ENCODE assay signal across 30 cellular contexts in genomic region chr6:163023700-163024099, GRCh38.
DNase-seq lines count a peak whose midpoint lies in the region; ATAC-seq, FAIRE-seq and TF ChIP-seq lines count a peak whose summit lies in the region.
"Had no signal": no experiment of that assay in that cellular context is flagged by ENCODE, and none has a peak within 500 bp of the region (broad histone marks: within the 10 kb centered on the region; RNA-seq: fewer than 3 reads in every experiment).

No MANE protein-coding gene starts in this region.

- H3K4me3 ChIP-seq in HEK293 (ENCODE audit: low read depth, low read length), result no peak overlapping the region
- H3K4me3 ChIP-seq: A549; BLaER1; BLaER1 treated with 17β-estradiol and CSF1 and Interleukin-3, amounts not matched to agents 10 nM and 100 nM had no signal

- no peak overlapping the region for H3K27ac ChIP-seq in HEK293 (ENCODE audit: extremely low read depth, low read depth, low read length)
- H3K27ac ChIP-seq: 22Rv1; A549; BLaER1; BLaER1 treated with 17β-estradiol and CSF1 and Interleukin-3, amounts not matched to agents 10 nM and 100 nM; C4-2B had no signal

- no peak for DNase-seq in GM19239 (ENCODE audit: insufficient read length, low spot score)
- DNase-seq in activated CD8-positive, alpha-beta memory T cell treated with anti-CD3 and anti-CD28 coated beads, Interleukin-2, amount 50 U/mL, for 48 hours, result no peak
- DNase-seq: 8988T; ACHN; AML-193; BE2C; C1 segment of cervical spinal cord; Caco-2; Calu3; CD4-positive, alpha-beta memory T cell; CD4-positive, alpha-beta T cell; CD4-positive, CD25-positive, alpha-beta regulatory T cell; CD8-positive, alpha-beta memory T cell; CD8-positive, alpha-beta T cell; COR-L47; DMS 273 treated with DMSO at 0.1 percent for 48 hours; DMS153; DMS79; DMS79 treated with DMSO at 0.1 percent for 48 hours; DND-41; EL had no signal

- POLR2A ChIA-PET in HEK293 (lab: Yijun Ruan, JAX), result no interaction called here

- CTCF ChIA-PET in HEK293 (lab: Yijun Ruan, JAX), result no interaction called here

- ATAC-seq in HG03442 (IDR thresholded peaks at IDR 0.05; ENCODE audit: unreplicated experiment), result no peak
- ATAC-seq: A549; CD8-positive, alpha-beta T cell had no signal

- H3K36me3 ChIP-seq in HEK293 (ENCODE audit: control insufficient read depth in 2 of 2, insufficient read depth in 1 of 2, low read length in 2 of 2), result no peaks in the 10 kb centered on the region
- H3K36me3 ChIP-seq: BE2C; BLaER1; BLaER1 treated with 17β-estradiol and CSF1 and Interleukin-3, amounts not matched to agents 10 nM and 100 nM had no signal

- no peaks in the 10 kb centered on the region for H3K4me1 ChIP-seq in HEK293 (ENCODE audit: control insufficient read depth, insufficient read depth, low read length)
- H3K4me1 ChIP-seq: A549; BE2C; BLaER1; BLaER1 treated with 17β-estradiol and CSF1 and Interleukin-3, amounts not matched to agents 10 nM and 100 nM; Caco-2 had no signal

- peak; percentile 26 for FAIRE-seq in GM19239 (lab: Jason Lieb, UNC)
- FAIRE-seq: A204.1, A549, D721Med had no signal

- TF ChIP-seq CTCF in HEK293 (tag by site-specific recombination; IDR thresholded peaks at IDR 0.05), result no peak

- no peaks in the 10 kb centered on the region for H3K9me3 ChIP-seq in HEK293 (ENCODE audit: control insufficient read depth, insufficient read depth, low read depth, low read length)
- H3K9me3 ChIP-seq: A549, BE2C, Caco-2 had no signal

TF ChIP-seq in HEK293, 187 proteins besides CTCF, POLR2A, EP300 and RAD21:
- no peak for TF ChIP-seq ZNF184 (tag by site-specific recombination; IDR thresholded peaks at IDR 0.05)
- TF ChIP-seq SETDB1 (IDR thresholded peaks at IDR 0.05; ENCODE audit: insufficient read length, low read length), result peak; percentile 61
